ENCODE assay signal across 17 cellular contexts in the genomic region with DNA sequence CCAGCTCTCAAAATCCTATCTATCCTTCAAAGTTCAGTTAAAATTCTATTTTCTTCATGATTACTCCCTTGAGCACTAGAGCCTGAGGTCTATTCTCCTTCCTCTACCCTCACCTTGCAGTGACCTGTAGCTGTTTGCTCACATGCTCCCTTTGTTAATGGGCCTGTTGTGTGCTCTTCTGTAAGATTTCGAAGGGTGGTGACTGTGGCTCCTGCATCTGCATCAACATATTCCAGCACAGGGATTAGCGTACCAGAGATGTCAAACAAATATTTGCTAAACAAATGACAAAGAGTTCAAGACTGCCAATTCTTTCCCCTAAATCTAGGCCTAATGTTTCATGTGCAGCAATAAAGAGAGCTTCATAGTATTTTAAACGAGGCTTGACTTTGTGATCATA.
DNase-seq lines count a peak whose midpoint lies in the region; ATAC-seq lines count a peak whose summit lies in the region.
"Had no signal": no experiment of that assay in that cellular context is flagged by ENCODE, and none has a peak within 500 bp of the region (broad histone marks: within the 10 kb centered on the region; RNA-seq: fewer than 3 reads in every experiment).

No MANE protein-coding gene starts in this region.

- no peaks in the 10 kb centered on the region for H3K27me3 ChIP-seq in mesenchymal stem cell (ENCODE audit: control insufficient read depth in 1 of 2, insufficient read depth in 1 of 2, low read length in 2 of 2)

- H3K79me1 ChIP-seq in mesenchymal stem cell (replicated peaks; ENCODE audit: low read length, poor library complexity, severe bottlenecking): peaks cover 39% of the 10 kb centered on the region

- 100% methylated on average over 3 of the region's 3 CpGs for WGBS in mesenchymal stem cell

- H2AK5ac ChIP-seq in mesenchymal stem cell (ENCODE audit: low read length, severe bottlenecking): no peak overlapping the region

- no peak overlapping the region for H2BK12ac ChIP-seq in mesenchymal stem cell (ENCODE audit: low read length in 2 of 2)

- H3K27ac Mint-ChIP-seq in T-helper 1 cell treated with Interleukin-12 subunit alpha and Interleukin-12 subunit beta and Interleukin-4 antibody, amounts not matched to agents 30 μg/mL and 1 μg/mL, for 36 hours: peak overlapping the region; percentile 12
- peak overlapping the region; percentile 29 for H3K27ac Mint-ChIP-seq in activated T-helper 2 cell treated with anti-CD3 and anti-CD28 coated beads, Interferon-gamma antibody, Interleukin-2, Interleukin-4, amounts not matched to agents 10 μg/mL and 5 μg/mL and 100 μg/mL, durations not matched to agents 14 hours and 24 hours and 36 hours
- H3K27ac Mint-ChIP-seq in stimulated activated memory B cell treated with anti-CD40 and anti-IgM and Interleukin-4, amounts not matched to agents 10 μg/mL and 1 μg/mL and 100 μg/mL, for 72 hours: peak overlapping the region; percentile 74
- H3K27ac Mint-ChIP-seq: HFFc6 had no signal

- peaks cover 9% of the 10 kb centered on the region for H3K4me1 ChIP-seq in mesenchymal stem cell (ENCODE audit: control insufficient read depth, insufficient read depth, low read depth, low read length)

- H2AFZ ChIP-seq in mesenchymal stem cell (ENCODE audit: low read depth, low read length): no peak overlapping the region

- H3K27ac ChIP-seq in KOPT-K1 (ENCODE audit: low read depth, low read length, poor library complexity, severe bottlenecking) (peak overlapping the region; percentile 4), mesenchymal stem cell (ENCODE audit: low read length, poor library complexity, severe bottlenecking) (no peak overlapping the region)
- H3K27ac ChIP-seq: HL-60, SK-N-MC had no signal

- intact Hi-C loops in activated T-helper 2 cell treated with anti-CD3 and anti-CD28 coated beads, Interferon-gamma antibody, Interleukin-2, Interleukin-4, amounts not matched to agents 10 μg/mL and 5 μg/mL and 100 μg/mL, durations not matched to agents 14 hours and 24 hours and 36 hours (cut with micrococcal nuclease): no loop called here

- H3K4me3 ChIP-seq in mesenchymal stem cell (ENCODE audit: insufficient read depth in 1 of 2, low read depth in 1 of 2, low read length in 2 of 2): no peak overlapping the region
- H3K4me3 ChIP-seq: SK-N-MC had no signal

- H3K9me3 ChIP-seq in KOPT-K1 (ENCODE audit: insufficient read depth, low read length, poor library complexity, severe bottlenecking) (no peaks in the 10 kb centered on the region), mesenchymal stem cell (ENCODE audit: control insufficient read depth, low read length) (no peaks in the 10 kb centered on the region)

- no peak overlapping the region for H3K4me2 ChIP-seq in mesenchymal stem cell (ENCODE audit: low read length, poor library complexity, severe bottlenecking)

- no peaks in the 10 kb centered on the region for H3K27me3 Mint-ChIP-seq in T-helper 1 cell treated with Interleukin-12 subunit alpha and Interleukin-12 subunit beta and Interleukin-4 antibody, amounts not matched to agents 30 μg/mL and 1 μg/mL, for 36 hours (ENCODE audit: low read depth)
- H3K27me3 Mint-ChIP-seq in activated T-helper 2 cell treated with anti-CD3 and anti-CD28 coated beads, Interferon-gamma antibody, Interleukin-2, Interleukin-4, amounts not matched to agents 10 μg/mL and 5 μg/mL and 100 μg/mL, durations not matched to agents 14 hours and 24 hours and 36 hours (ENCODE audit: low read depth): no peaks in the 10 kb centered on the region
- H3K27me3 Mint-ChIP-seq in stimulated activated memory B cell treated with anti-CD40 and anti-IgM and Interleukin-4, amounts not matched to agents 10 μg/mL and 1 μg/mL and 100 μg/mL, for 72 hours: no peaks in the 10 kb centered on the region
- H3K27me3 Mint-ChIP-seq: CD8-positive, alpha-beta memory T cell had no signal

- H4K91ac ChIP-seq in mesenchymal stem cell (ENCODE audit: low read length): no peak overlapping the region

- no peak overlapping the region for H3K18ac ChIP-seq in mesenchymal stem cell (ENCODE audit: low read depth in 1 of 2, low read length in 2 of 2)

- peaks cover 18% of the 10 kb centered on the region for H3K4me1 Mint-ChIP-seq in T-helper 1 cell treated with Interleukin-12 subunit alpha and Interleukin-12 subunit beta and Interleukin-4 antibody, amounts not matched to agents 30 μg/mL and 1 μg/mL, for 36 hours (ENCODE audit: low read depth)
- peaks cover 16% of the 10 kb centered on the region for H3K4me1 Mint-ChIP-seq in activated T-helper 2 cell treated with anti-CD3 and anti-CD28 coated beads, Interferon-gamma antibody, Interleukin-2, Interleukin-4, amounts not matched to agents 10 μg/mL and 5 μg/mL and 100 μg/mL, durations not matched to agents 14 hours and 24 hours and 36 hours (ENCODE audit: low read depth)
- peaks cover 75% of the 10 kb centered on the region for H3K4me1 Mint-ChIP-seq in stimulated activated memory B cell treated with anti-CD40 and anti-IgM and Interleukin-4, amounts not matched to agents 10 μg/mL and 1 μg/mL and 100 μg/mL, for 72 hours

- H3K4ac ChIP-seq in mesenchymal stem cell (ENCODE audit: low read depth in 1 of 2, low read length in 2 of 2): no peak overlapping the region

- H3K4me3 Mint-ChIP-seq in T-helper 1 cell treated with Interleukin-12 subunit alpha and Interleukin-12 subunit beta and Interleukin-4 antibody, amounts not matched to agents 30 μg/mL and 1 μg/mL, for 36 hours: no peak overlapping the region
- no peak overlapping the region for H3K4me3 Mint-ChIP-seq in activated T-helper 2 cell treated with anti-CD3 and anti-CD28 coated beads, Interferon-gamma antibody, Interleukin-2, Interleukin-4, amounts not matched to agents 10 μg/mL and 5 μg/mL and 100 μg/mL, durations not matched to agents 14 hours and 24 hours and 36 hours (ENCODE audit: low read depth)
- no peak overlapping the region for H3K4me3 Mint-ChIP-seq in stimulated activated memory B cell treated with anti-CD40 and anti-IgM and Interleukin-4, amounts not matched to agents 10 μg/mL and 1 μg/mL and 100 μg/mL, for 72 hours
- H3K4me3 Mint-ChIP-seq: HFFc6 had no signal

- H2BK5ac ChIP-seq in mesenchymal stem cell (ENCODE audit: low read depth, low read length, poor library complexity, severe bottlenecking): no peak overlapping the region

- DNase-seq in T-helper 1 cell (no peak), UCSD-AML1 (lab: John Stamatoyannopoulos, UW; ENCODE audit: unreplicated experiment) (no peak), mesenchymal stem cell (no peak), cerebellum (ENCODE audit: low spot score) (no peak)
- no peak for DNase-seq in activated T-helper 2 cell treated with anti-CD3 and anti-CD28 coated beads, Interferon-gamma antibody, Interleukin-2, Interleukin-4, amounts not matched to agents 10 μg/mL and 5 μg/mL and 100 μg/mL, durations not matched to agents 14 hours and 24 hours and 36 hours (ENCODE audit: low spot score)
- DNase-seq: CD8-positive, alpha-beta memory T cell; HFFc6; KG1; MM.1S; NCI-H1105; NCI-H187 treated with DMSO at 0.1 percent for 48 hours; NCI-H748 treated with DMSO at 0.1 percent for 48 hours had no signal

- no peak overlapping the region for H4K8ac ChIP-seq in mesenchymal stem cell (ENCODE audit: low read length)

- H2BK120ac ChIP-seq in mesenchymal stem cell (ENCODE audit: low read depth, low read length): no peak overlapping the region

- H3K14ac ChIP-seq in mesenchymal stem cell (ENCODE audit: low read length in 2 of 2): no peak overlapping the region

- no peak overlapping the region for H2BK15ac ChIP-seq in mesenchymal stem cell (ENCODE audit: low read depth, poor library complexity, severe bottlenecking)

- H3K36me3 Mint-ChIP-seq in T-helper 1 cell treated with Interleukin-12 subunit alpha and Interleukin-12 subunit beta and Interleukin-4 antibody, amounts not matched to agents 30 μg/mL and 1 μg/mL, for 36 hours (ENCODE audit: low read depth): peaks cover 36% of the 10 kb centered on the region
- peaks cover 81% of the 10 kb centered on the region for H3K36me3 Mint-ChIP-seq in activated T-helper 2 cell treated with anti-CD3 and anti-CD28 coated beads, Interferon-gamma antibody, Interleukin-2, Interleukin-4, amounts not matched to agents 10 μg/mL and 5 μg/mL and 100 μg/mL, durations not matched to agents 14 hours and 24 hours and 36 hours (ENCODE audit: low read depth)
- peaks cover 51% of the 10 kb centered on the region for H3K36me3 Mint-ChIP-seq in stimulated activated memory B cell treated with anti-CD40 and anti-IgM and Interleukin-4, amounts not matched to agents 10 μg/mL and 1 μg/mL and 100 μg/mL, for 72 hours

- H3K23ac ChIP-seq in mesenchymal stem cell (ENCODE audit: low read length in 2 of 2): no peak overlapping the region

- H3K36me3 ChIP-seq in KOPT-K1 (ENCODE audit: insufficient read depth, low read length) (peaks cover 100% of the 10 kb centered on the region), mesenchymal stem cell (ENCODE audit: control insufficient read depth in 1 of 2, insufficient read depth in 2 of 2, low read depth in 1 of 2, low read length in 2 of 2) (peaks cover 14 to 53% of the 10 kb centered on the region in 2 experiments)

- no peak for ATAC-seq in stimulated activated memory B cell treated with anti-CD40 and anti-IgM and Interleukin-4, amounts not matched to agents 10 μg/mL and 1 μg/mL and 100 μg/mL, for 72 hours

- H3K9me3 Mint-ChIP-seq in T-helper 1 cell treated with Interleukin-12 subunit alpha and Interleukin-12 subunit beta and Interleukin-4 antibody, amounts not matched to agents 30 μg/mL and 1 μg/mL, for 36 hours: no peaks in the 10 kb centered on the region
- no peaks in the 10 kb centered on the region for H3K9me3 Mint-ChIP-seq in activated T-helper 2 cell treated with anti-CD3 and anti-CD28 coated beads, Interferon-gamma antibody, Interleukin-2, Interleukin-4, amounts not matched to agents 10 μg/mL and 5 μg/mL and 100 μg/mL, durations not matched to agents 14 hours and 24 hours and 36 hours
- no peaks in the 10 kb centered on the region for H3K9me3 Mint-ChIP-seq in stimulated activated memory B cell treated with anti-CD40 and anti-IgM and Interleukin-4, amounts not matched to agents 10 μg/mL and 1 μg/mL and 100 μg/mL, for 72 hours
- H3K9me3 Mint-ChIP-seq: CD8-positive, alpha-beta memory T cell; HFFc6 had no signal

- H3K9ac ChIP-seq in mesenchymal stem cell (ENCODE audit: low read length): no peak overlapping the region

Comparison
In these comparisons a context has a peak if more than half of its experiments do, and no peak if none do; other contexts are left out.
1. H3K27ac Mint-ChIP-seq: peak in every context shown above with its lines; median percentile 74 in stimulated activated memory B cell treated with anti-CD40 and anti-IgM and Interleukin-4, amounts not matched to agents 10 μg/mL and 1 μg/mL and 100 μg/mL, for 72 hours; 29 in activated T-helper 2 cell treated with anti-CD3 and anti-CD28 coated beads, Interferon-gamma antibody, Interleukin-2, Interleukin-4, amounts not matched to agents 10 μg/mL and 5 μg/mL and 100 μg/mL, durations not matched to agents 14 hours and 24 hours and 36 hours; 12 in T-helper 1 cell treated with Interleukin-12 subunit alpha and Interleukin-12 subunit beta and Interleukin-4 antibody, amounts not matched to agents 30 μg/mL and 1 μg/mL, for 36 hours.